1 cellular context compared by ENCODE assay signal in genomic region chr1:206565973-206566372, GRCh38.
TF ChIP-seq lines count a peak whose summit lies in the region.

No MANE protein-coding gene starts in this region.

TF ChIP-seq in SK-N-SH treated with all-trans-retinoic acid at 6 μM for 48 hours, 23 proteins besides CTCF, POLR2A, EP300 and RAD21 (continued from another document):
- TF ChIP-seq CSRNP3 (CRISPR knock-in tag; IDR thresholded peaks at IDR 0.05) (no peak), ZC3H10 (CRISPR knock-in tag; IDR thresholded peaks at IDR 0.05) (no peak), PPARA (CRISPR knock-in tag; IDR thresholded peaks at IDR 0.05; ENCODE audit: borderline replicate concordance) (no peak), TCF4 (CRISPR knock-in tag; IDR thresholded peaks at IDR 0.05; ENCODE audit: borderline replicate concordance) (no peak), PATZ1 (CRISPR knock-in tag; IDR thresholded peaks at IDR 0.05; ENCODE audit: borderline replicate concordance) (no peak), RARB (CRISPR knock-in tag; IDR thresholded peaks at IDR 0.05) (no peak), GLIS3 (CRISPR knock-in tag; IDR thresholded peaks at IDR 0.05) (no peak), ARNTL (CRISPR knock-in tag; IDR thresholded peaks at IDR 0.05; ENCODE audit: borderline replicate concordance, low read depth) (no peak), ZFP30 (CRISPR knock-in tag; IDR thresholded peaks at IDR 0.05) (no peak), ZNF8 (CRISPR knock-in tag; IDR thresholded peaks at IDR 0.05) (no peak), ZNF70 (CRISPR knock-in tag; IDR thresholded peaks at IDR 0.05) (no peak), ISL1 (CRISPR knock-in tag; IDR thresholded peaks at IDR 0.05) (no peak), CSDC2 (CRISPR knock-in tag; IDR thresholded peaks at IDR 0.05) (no peak), CREB5 (CRISPR knock-in tag; IDR thresholded peaks at IDR 0.05; ENCODE audit: low read depth) (no peak)
